ENCODE assay signal across 14 cellular contexts in the genomic region with DNA sequence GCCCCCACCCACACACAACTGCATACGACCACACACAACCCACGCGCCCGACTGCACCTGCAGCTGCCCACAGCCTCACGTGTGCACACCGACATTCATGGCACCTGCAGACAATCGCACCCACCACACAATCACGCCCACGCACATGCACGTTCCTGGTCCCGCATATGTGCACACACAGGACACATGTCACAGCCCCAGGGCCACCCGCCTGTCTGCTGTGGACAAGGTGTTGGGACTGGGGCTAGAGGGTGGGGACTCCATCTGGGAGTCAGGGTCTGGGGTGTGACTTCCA. TPM values are rescaled to one million over a fixed set of nuclear protein-coding genes. Genes with fewer than 3 reads are reported as not detected.
A peak's percentile ranks its signal among the peaks of the same experiment; 100 is the strongest.
DNase-seq lines count a peak whose midpoint lies in the region; ATAC-seq, FAIRE-seq and TF ChIP-seq lines count a peak whose summit lies in the region.
"Had no signal": no experiment of that assay in that cellular context is flagged by ENCODE, and none has a peak within 500 bp of the region (broad histone marks: within the 10 kb centered on the region; RNA-seq: fewer than 3 reads in every experiment).

No MANE protein-coding gene starts in this region.

- H3K4me1 ChIP-seq in HepG2 (ENCODE audit: insufficient read depth, low read length) (no peaks in the 10 kb centered on the region), right lobe of liver (no peaks in the 10 kb centered on the region), K562 (replicated peaks in 1 of 2; ENCODE audit: control insufficient read depth in 2 of 2, insufficient read depth in 2 of 2, low read length in 2 of 2) (peaks cover 0 to 37% of the 10 kb centered on the region in 2 experiments; a peak in 2 of 5 replicates), neural progenitor cell (no peaks in the 10 kb centered on the region), H9 (ENCODE audit: insufficient read depth, low read length) (no peaks in the 10 kb centered on the region)
- H3K4me1 ChIP-seq: HAP-1 had no signal

- no peak overlapping the region for H2BK12ac ChIP-seq in H9 (ENCODE audit: insufficient read length, low read depth, low read length)

- H2BK20ac ChIP-seq in H9 (ENCODE audit: low read depth, low read length, poor library complexity, severe bottlenecking), result no peak overlapping the region

- H3K9ac ChIP-seq in HepG2 (ENCODE audit: insufficient read depth, low read depth, low read length) (no peak overlapping the region), K562 (ENCODE audit: insufficient read depth in 1 of 2, low read depth in 2 of 2, low read length in 2 of 2) (no peak overlapping the region), neural progenitor cell (no peak overlapping the region), H9 (ENCODE audit: extremely low read depth, insufficient read length, low read length) (no peak overlapping the region)
- H3K9ac ChIP-seq: KMS-11 had no signal

- FAIRE-seq in HepG2 (lab: Jason Lieb, UNC), result no peak
- no peak for FAIRE-seq in K562 (lab: Jason Lieb, UNC)
- no peak for FAIRE-seq in urothelium cell line (lab: Jason Lieb, UNC)

- H4K91ac ChIP-seq in H9 (ENCODE audit: insufficient read length, low read depth, low read length), result no peak overlapping the region

- H2BK5ac ChIP-seq in H9 (ENCODE audit: insufficient read length, low read length), result no peak overlapping the region

- H3K23ac ChIP-seq in H9 (ENCODE audit: insufficient read length, low read depth, low read length), result no peak overlapping the region

- H3K4me1 Mint-ChIP-seq in neural progenitor cell (no peaks in the 10 kb centered on the region), natural killer cell (no peaks in the 10 kb centered on the region), H9 (no peaks in the 10 kb centered on the region)
- H3K4me1 Mint-ChIP-seq: GM23338 had no signal

- H3K56ac ChIP-seq in H9 (ENCODE audit: insufficient read length, low read depth, low read length), result no peak overlapping the region

- H3K4me2 ChIP-seq in HepG2 (ENCODE audit: low read depth, low read length) (no peak overlapping the region), K562 (ENCODE audit: insufficient read depth, low read length) (no peak overlapping the region), neural progenitor cell (no peak overlapping the region), H9 (ENCODE audit: insufficient read depth, insufficient read length, low read length) (no peak overlapping the region)
- H3K4me2 ChIP-seq: GM23338, KMS-11 had no signal

- H4K8ac ChIP-seq in H9 (replicated peaks; ENCODE audit: insufficient read length, low read depth, low read length), result no peak overlapping the region

- H4K20me1 ChIP-seq in HepG2 (ENCODE audit: insufficient read depth, low read length) (no peaks in the 10 kb centered on the region), K562 (replicated peaks; ENCODE audit: control insufficient read depth, insufficient read depth, low read length) (peaks cover 10% of the 10 kb centered on the region; the same call in 1 of the 2 replicates), neural progenitor cell (ENCODE audit: low read depth) (peaks cover 18% of the 10 kb centered on the region), H9 (ENCODE audit: control insufficient read depth, insufficient read depth, insufficient read length) (peaks cover 5% of the 10 kb centered on the region)

- no peaks in the 10 kb centered on the region for H3F3A ChIP-seq in neural progenitor cell (ENCODE audit: low read depth)

- TF ChIP-seq POLR2A in HepG2 (IDR thresholded peaks at IDR 0.05; ENCODE audit: insufficient read depth in 1 of 2, low read depth in 2 of 2, low read length in 2 of 2), result no peak
- no peak for TF ChIP-seq POLR2A in right lobe of liver (IDR thresholded peaks at IDR 0.05)
- no peak for TF ChIP-seq POLR2A in K562 (conservative IDR thresholded peaks at IDR 0.05)

- H3K9me1 ChIP-seq in K562 (ENCODE audit: control insufficient read depth, insufficient read depth, low read length), result no peaks in the 10 kb centered on the region

- 10% methylated on average over 2 of the region's 12 CpGs for WGBS in HepG2 (ENCODE audit: low lambda C conversion rate)
- 93% methylated on average over 10 of the region's 12 CpGs for WGBS in right lobe of liver (ENCODE audit: insufficient coverage, low coverage, low lambda C conversion rate, missing lambda C conversion rate)
- 2% methylated on average over 11 of the region's 12 CpGs for WGBS in K562 (ENCODE audit: insufficient coverage, low coverage, missing lambda C conversion rate)
- no CpG with 5 or more reads among the region's 12 CpGs for WGBS in H9 (ENCODE audit: extremely low coverage, insufficient read length, low lambda C conversion rate)

- TF ChIP-seq RAD21 in HepG2 (CRISPR knock-in tag; IDR thresholded peaks at IDR 0.05) (no peak), K562 (CRISPR knock-in tag; conservative IDR thresholded peaks at IDR 0.05 in 1 of 2, IDR thresholded peaks at IDR 0.05 in 1 of 2) (no peak)

- H3K27ac Mint-ChIP-seq in neural progenitor cell (peak overlapping the region; percentile 69), natural killer cell (no peak overlapping the region), H9 (no peak overlapping the region)
- H3K27ac Mint-ChIP-seq: CD4-positive, CD25-positive, alpha-beta regulatory T cell; GM23338 had no signal

- in situ Hi-C loops in HepG2 (cut with HindIII; ENCODE audit: extremely low pct_ligation_motif_present, low pct_unique_long_range_greater_than_20kb) (no loop called here), K562 (cut with MboI) (no loop called here)

- H3K9me3 ChIP-seq in HepG2 (ENCODE audit: low read length), result no peaks in the 10 kb centered on the region
- no peaks in the 10 kb centered on the region for H3K9me3 ChIP-seq in right lobe of liver
- no peaks in the 10 kb centered on the region for H3K9me3 ChIP-seq in K562 (replicated peaks; ENCODE audit: control insufficient read depth, insufficient read depth, low read depth, low read length)
- H3K9me3 ChIP-seq in neural progenitor cell (ENCODE audit: low read depth), result no peaks in the 10 kb centered on the region
- no peaks in the 10 kb centered on the region for H3K9me3 ChIP-seq in H9 (ENCODE audit: control insufficient read depth, low read depth, low read length)
- H3K9me3 ChIP-seq: HAP-1 had no signal

- no peaks in the 10 kb centered on the region for H3K23me2 ChIP-seq in H9 (ENCODE audit: insufficient read length, low read depth, low read length, poor library complexity, severe bottlenecking)

- H3K27me3 Mint-ChIP-seq in neural progenitor cell (ENCODE audit: insufficient read depth, low read depth) (no peaks in the 10 kb centered on the region), natural killer cell (ENCODE audit: low read depth in 2 of 2) (no peaks in the 10 kb centered on the region), H9 (ENCODE audit: low read depth) (no peaks in the 10 kb centered on the region)
- H3K27me3 Mint-ChIP-seq: CD4-positive, CD25-positive, alpha-beta regulatory T cell had no signal

- no peak overlapping the region for H3K4me3 ChIP-seq in HepG2 (replicated peaks in 1 of 3; ENCODE audit: insufficient read depth in 1 of 3, low read depth in 2 of 3, low read length in 3 of 3)
- H3K4me3 ChIP-seq in right lobe of liver, result no peak overlapping the region
- no peak overlapping the region for H3K4me3 ChIP-seq in K562
- H3K4me3 ChIP-seq in neural progenitor cell, result no peak overlapping the region
- H3K4me3 ChIP-seq: GM23338, HAP-1 had no signal

- H4K5ac ChIP-seq in H9 (ENCODE audit: insufficient read length, low read depth, low read length), result no peak overlapping the region

- H3K36me3 Mint-ChIP-seq in neural progenitor cell (peaks cover 3% of the 10 kb centered on the region), natural killer cell (no peaks in the 10 kb centered on the region), H9 (ENCODE audit: insufficient read depth in 1 of 3, low read depth in 3 of 3) (peaks cover 0 to 5% (median 5%) of the 10 kb centered on the region in 3 experiments; a peak in 5 of 7 replicates)

- DNase-seq in HepG2 (ENCODE audit: low spot score), result no peak
- no peak for DNase-seq in right lobe of liver
- DNase-seq in K562 (ENCODE audit: extremely low read depth in 1 of 4, low spot score in 3 of 4), result no peak
- no peak for DNase-seq in neural progenitor cell (ENCODE audit: low spot score)
- no peak for DNase-seq in urothelium cell line (ENCODE audit: low spot score)
- no peak for DNase-seq in natural killer cell
- DNase-seq in H9, result no peak
- DNase-seq: Calu3; CD4-positive, CD25-positive, alpha-beta regulatory T cell; DMS 273 treated with DMSO at 0.1 percent for 48 hours had no signal

- no peak overlapping the region for H3K4ac ChIP-seq in H9 (ENCODE audit: low read depth, low read length)

- no peak overlapping the region for H2BK120ac ChIP-seq in H9 (ENCODE audit: low read depth, low read length, poor library complexity, severe bottlenecking)

- TF ChIP-seq EP300 in HepG2 (IDR thresholded peaks at IDR 0.05; ENCODE audit: low read depth in 2 of 2, low read length in 2 of 2) (no peak), HepG2 (CRISPR knock-in tag; IDR thresholded peaks at IDR 0.05; ENCODE audit: borderline replicate concordance) (no peak), K562 (IDR thresholded peaks at IDR 0.05; ENCODE audit: low read length) (no peak)

- no peak overlapping the region for H2AK5ac ChIP-seq in H9 (ENCODE audit: insufficient read length, low read length)

- H3K4me3 Mint-ChIP-seq in neural progenitor cell, result no peak overlapping the region
- no peak overlapping the region for H3K4me3 Mint-ChIP-seq in natural killer cell
- H3K4me3 Mint-ChIP-seq in H9, result no peak overlapping the region
- H3K4me3 Mint-ChIP-seq: CD4-positive, CD25-positive, alpha-beta regulatory T cell; GM23338 had no signal

- H3K79me1 ChIP-seq in H9 (ENCODE audit: insufficient read depth, low read depth, low read length, poor library complexity, severe bottlenecking), result no peaks in the 10 kb centered on the region

- H3K18ac ChIP-seq in H9 (ENCODE audit: insufficient read length, low read depth, low read length), result no peak overlapping the region

- H3K79me2 ChIP-seq in HepG2 (ENCODE audit: insufficient read depth, low read length) (no peaks in the 10 kb centered on the region), K562 (ENCODE audit: control insufficient read depth, insufficient read depth, low read length) (no peaks in the 10 kb centered on the region), neural progenitor cell (ENCODE audit: low read depth) (no peaks in the 10 kb centered on the region), H9 (ENCODE audit: insufficient read depth, low read length) (no peaks in the 10 kb centered on the region)

- H3K9me3 Mint-ChIP-seq in neural progenitor cell (no peaks in the 10 kb centered on the region), natural killer cell (no peaks in the 10 kb centered on the region), H9 (peaks cover 0 to 3% of the 10 kb centered on the region in 2 experiments; a peak in 2 of 5 replicates)
- H3K9me3 Mint-ChIP-seq: CD4-positive, CD25-positive, alpha-beta regulatory T cell; GM23338 had no signal

- no peak overlapping the region for H3T11ph ChIP-seq in H9 (ENCODE audit: low read length)

- TF ChIP-seq CTCF in HepG2 (CRISPR knock-in tag; IDR thresholded peaks at IDR 0.05) (no peak), right lobe of liver (IDR thresholded peaks at IDR 0.05) (no peak), K562 (IDR thresholded peaks at IDR 0.05 in 2 of 3, conservative IDR thresholded peaks at IDR 0.05 in 1 of 3; ENCODE audit: insufficient read depth in 2 of 3, low read depth in 1 of 3, low read length in 3 of 3) (no peak), neural progenitor cell (IDR thresholded peaks at IDR 0.05) (no peak), natural killer cell (IDR thresholded peaks at IDR 0.05) (no peak), H9 (conservative IDR thresholded peaks at IDR 0.05) (no peak)

- ATAC-seq in HepG2, result no peak
- ATAC-seq in right lobe of liver, result no peak
- ATAC-seq in K562, result no peak
- no peak for ATAC-seq in natural killer cell
- ATAC-seq: GM23338 had no signal

- no peak overlapping the region for H2AFZ ChIP-seq in HepG2 (ENCODE audit: low read length)
- no peak overlapping the region for H2AFZ ChIP-seq in K562 (ENCODE audit: low read depth, low read length)
- H2AFZ ChIP-seq in neural progenitor cell (replicated peaks), result no peak overlapping the region
- no peak overlapping the region for H2AFZ ChIP-seq in H9 (ENCODE audit: low read length)
- H2AFZ ChIP-seq: GM23338 had no signal

- BruUV-seq in HepG2 (replicated peaks; lab: Mats Ljungman, UMichigan), result no TSS peak
- no TSS peak for BruUV-seq in K562 (replicated peaks; lab: Mats Ljungman, UMichigan)

- intact Hi-C loops in HepG2 (cut with micrococcal nuclease; ENCODE audit: unreplicated experiment) (no loop called here), right lobe of liver (cut with DNase I) (no loop called here), K562 (cut with micrococcal nuclease) (no loop called here), natural killer cell (cut with micrococcal nuclease) (no loop called here)

- no peak overlapping the region for H3K14ac ChIP-seq in H9 (ENCODE audit: insufficient read depth, low read length)

- H3K27ac ChIP-seq in HepG2 (ENCODE audit: extremely low read length, insufficient read depth, low read length) (no peak overlapping the region), right lobe of liver (no peak overlapping the region), K562 (ENCODE audit: extremely low read depth, low read depth, low read length) (no peak overlapping the region), neural progenitor cell (no peak overlapping the region), H9 (ENCODE audit: insufficient read length, low read depth, low read length) (no peak overlapping the region)
- H3K27ac ChIP-seq: 22Rv1, KMS-11 had no signal

- H3K27me3 ChIP-seq in HepG2 (ENCODE audit: control insufficient read depth in 1 of 2, insufficient read depth in 2 of 2, low read length in 2 of 2), result peaks cover 2 to 15% of the 10 kb centered on the region in 2 experiments; a peak in 3 of 5 replicates
- no peaks in the 10 kb centered on the region for H3K27me3 ChIP-seq in right lobe of liver
- peaks cover 2 to 49% of the 10 kb centered on the region in 2 experiments; a peak in 4 of 5 replicates for H3K27me3 ChIP-seq in K562 (ENCODE audit: control insufficient read depth in 2 of 2, insufficient read depth in 2 of 2, low read length in 2 of 2)
- H3K27me3 ChIP-seq in neural progenitor cell, result no peaks in the 10 kb centered on the region
- no peaks in the 10 kb centered on the region for H3K27me3 ChIP-seq in H9 (ENCODE audit: insufficient read depth, low read length)

- CTCF ChIA-PET in HepG2 (lab: Yijun Ruan, JAX; ENCODE audit: low intra/inter-chr PET ratio, low total read pairs) (no interaction called here), K562 (lab: Yijun Ruan, JAX; ENCODE audit: low intra/inter-chr PET ratio) (no interaction called here)

- H3K36me3 ChIP-seq in HepG2 (replicated peaks in 1 of 2; ENCODE audit: control insufficient read depth in 1 of 2, insufficient read depth in 2 of 2, low read length in 2 of 2), result no peaks in the 10 kb centered on the region
- H3K36me3 ChIP-seq in right lobe of liver, result no peaks in the 10 kb centered on the region
- H3K36me3 ChIP-seq in K562 (ENCODE audit: control insufficient read depth, insufficient read depth, low read length), result no peaks in the 10 kb centered on the region
- no peaks in the 10 kb centered on the region for H3K36me3 ChIP-seq in neural progenitor cell
- H3K36me3 ChIP-seq: HAP-1 had no signal

- POLR2A ChIA-PET in HepG2 (lab: Yijun Ruan, JAX), result no interaction called here
- POLR2A ChIA-PET in K562 (lab: Yijun Ruan, JAX), result no interaction called here

- H2BK15ac ChIP-seq in H9 (ENCODE audit: low read depth, low read length), result no peak overlapping the region

RNA-seq across cellular contexts. Expression of gene ARHGEF16, which starts 56.4 kb away (rescaled TPM):
- 15.9 and 20.3 TPM in 2 replicates for total RNA-seq in HepG2 (2016; rRNA removed; fragmentation: Illumina TruSeq; extraction: Trizol)
- total RNA-seq in HepG2 (2016; cell fraction: cytosol; rRNA removed; fragmentation: Illumina TruSeq; extraction: Trizol; ENCODE audit: low read depth), result 6.0 and 6.6 TPM in 2 replicates
- 14.5 and 24.2 TPM in 2 replicates for total RNA-seq in HepG2 (2016; cell fraction: insoluble cytoplasmic fraction; rRNA removed; fragmentation: Illumina TruSeq; extraction: Trizol)
- 7.4 and 7.6 TPM in 2 replicates for total RNA-seq in HepG2 (2016; cell fraction: membrane; rRNA removed; fragmentation: Illumina TruSeq; extraction: Trizol)
- total RNA-seq in HepG2 (2016; cell fraction: nucleus; rRNA removed; fragmentation: Illumina TruSeq; extraction: Trizol), result 21.4 and 22.0 TPM in 2 replicates
- 39.9 and 59.7 TPM in 2 replicates for polyA plus RNA-seq in HepG2 (2011; rRNA removed)
- 23.3 and 35.8 TPM in 2 replicates for polyA plus RNA-seq in HepG2 (2011; cell fraction: cytosol; rRNA removed)
- polyA plus RNA-seq in HepG2 (2011; cell fraction: nucleus; rRNA removed), result 382 and 454 TPM in 2 replicates
- 19.7 and 28.0 TPM in 2 replicates for polyA plus RNA-seq in HepG2 (2012)
- polyA plus RNA-seq in HepG2 (2016; cell fraction: cytosol; fragmentation: Illumina TruSeq; extraction: Trizol; ENCODE audit: low read depth), result 2.5 and 2.8 TPM in 2 replicates
- polyA plus RNA-seq in HepG2 (2016; cell fraction: insoluble cytoplasmic fraction; fragmentation: Illumina TruSeq; extraction: Trizol; ENCODE audit: low read depth), result 12.5 and 17.8 TPM in 2 replicates
- 4.2 and 4.8 TPM in 2 replicates for polyA plus RNA-seq in HepG2 (2016; cell fraction: membrane; fragmentation: Illumina TruSeq; extraction: Trizol; ENCODE audit: low read depth)
- 58.7 and 59.2 TPM in 2 replicates for polyA plus RNA-seq in HepG2 (2016; cell fraction: nucleus; fragmentation: Illumina TruSeq; extraction: Trizol; ENCODE audit: insufficient read depth, low read depth)
- 30.5 and 69.1 TPM in 2 replicates for polyA minus RNA-seq in HepG2 (2011; rRNA and poly(A)+ RNA removed; ENCODE audit: low replicate concordance)
- 13.4 and 17.4 TPM in 2 replicates for polyA minus RNA-seq in HepG2 (2011; cell fraction: cytosol; rRNA and poly(A)+ RNA removed)
- polyA minus RNA-seq in HepG2 (2011; cell fraction: nucleus; rRNA and poly(A)+ RNA removed), result 38.4 and 41.6 TPM in 2 replicates
- 10 to 100 TPM in 2 of 6 experiments, 1 to 10 TPM in 4; 2.1 to 16.3 (median 7.5) TPM for total RNA-seq in right lobe of liver
- 1.6 and 7.5 TPM in 2 replicates for total RNA-seq in K562 (2011; cell fraction: chromatin; rRNA removed; ENCODE audit: low replicate concordance)
- total RNA-seq in K562 (2011; cell fraction: nucleolus; rRNA removed), result 3.9 and 5.7 TPM in 2 replicates
- total RNA-seq in K562 (2011; cell fraction: nucleoplasm; rRNA removed), result 2.1 and 3.2 TPM in 2 replicates
- 0.45 and 0.94 TPM in 2 replicates for total RNA-seq in K562 (2014; rRNA removed)
- total RNA-seq in K562 (2014; rRNA removed; fragmentation: Illumina TruSeq; extraction: Trizol), result 0.06 and 0.15 TPM in 2 replicates
- total RNA-seq in K562 (2015; rRNA removed; fragmentation: Illumina TruSeq; extraction: Trizol), result 0.11 and 0.25 TPM in 2 replicates
- total RNA-seq in K562 (2021), result 0.98 and 1.2 TPM in 2 replicates
- 0.78 and 0.93 TPM in 2 replicates for polyA plus RNA-seq in K562 (2011; rRNA removed)
- polyA plus RNA-seq in K562 (2011; cell fraction: cytosol; rRNA removed), result 0.49 and 1.9 TPM in 2 replicates
- 2.9 and 7.4 TPM in 2 replicates for polyA plus RNA-seq in K562 (2011; cell fraction: nucleus; rRNA removed)
- 0.49 and 2.9 TPM in 2 replicates for polyA plus RNA-seq in K562 (2012)
- 0.49 and 0.66 TPM in 2 replicates for polyA plus RNA-seq in K562 (2014; fragmentation: Illumina TruSeq; extraction: Trizol)
- polyA plus RNA-seq in K562 (2014; fragmentation: Nextera tagmentation; extraction: Ambion mirVana), result not detected
- 0.78 and 1.2 TPM in 2 replicates for polyA plus RNA-seq in K562 (2014; rRNA removed)
- polyA minus RNA-seq in K562 (2011; rRNA and poly(A)+ RNA removed), result 1.3 and 3.0 TPM in 2 replicates
- polyA minus RNA-seq in K562 (2011; cell fraction: cytosol; rRNA and poly(A)+ RNA removed), result 0.91 and 1.5 TPM in 2 replicates
- polyA minus RNA-seq in K562 (2011; cell fraction: nucleus; rRNA and poly(A)+ RNA removed), result 2.4 and 4.6 TPM in 2 replicates
- 1.3 and 7.8 TPM in 2 replicates for total RNA-seq in neural progenitor cell (ENCODE audit: low replicate concordance)
- not detected for total RNA-seq in natural killer cell
- total RNA-seq in H9 (2021), result 48.1 and 48.5 TPM in 2 replicates
- total RNA-seq: CD4-positive, CD25-positive, alpha-beta regulatory T cell had no signal
- polyA plus RNA-seq: CD4-positive, CD25-positive, alpha-beta regulatory T cell had no signal

Comparison
In these comparisons a context has a peak if more than half of its experiments do, and no peak if none do; other contexts are left out.
1. Of the 241 proteins assayed by ChIP-seq in both HepG2 and K562: peak only in HepG2: MNT; only in K562: none; in both: none; in neither: 240.